Comparison of ENCODE assay signal across 8 cellular contexts in the genomic region with DNA sequence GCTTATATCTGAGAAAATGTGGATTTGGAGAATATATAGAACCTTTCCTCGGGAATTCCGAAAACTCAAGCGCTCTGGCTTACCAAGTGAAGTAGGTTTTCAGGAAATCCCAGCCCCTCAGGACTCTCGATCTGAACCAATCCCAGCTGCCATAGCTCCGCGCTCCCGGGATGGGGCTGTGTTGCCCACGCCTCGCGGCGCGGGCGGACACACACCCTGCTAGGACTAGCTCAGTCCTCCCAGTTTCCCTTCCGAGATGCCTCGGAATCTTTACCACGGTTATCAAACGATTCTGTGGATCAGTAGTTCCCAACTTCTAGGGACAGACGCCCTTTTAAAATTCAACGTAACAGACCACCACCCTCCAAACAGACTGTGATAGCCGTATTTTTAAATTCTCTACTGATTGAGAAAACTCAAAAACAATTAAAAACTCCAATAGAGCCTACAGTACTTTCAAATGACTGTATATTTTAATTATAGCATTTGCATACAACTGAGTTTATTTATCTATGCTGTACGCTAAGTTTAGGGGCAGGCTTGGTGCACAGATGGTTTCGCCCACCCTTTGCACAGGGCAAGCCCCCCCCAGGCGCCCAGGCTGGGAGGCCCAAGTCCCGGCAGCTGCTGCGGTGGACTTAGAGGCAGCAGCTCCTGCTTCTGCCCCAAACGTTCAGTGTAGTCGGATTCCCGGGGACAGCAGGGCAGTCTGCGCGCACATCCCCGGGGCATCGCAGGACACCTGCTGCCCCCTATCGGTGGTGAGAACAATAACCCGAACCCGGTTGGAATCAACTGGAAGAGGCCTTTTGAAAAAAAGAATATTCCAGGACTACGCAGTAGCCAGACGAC. TPM values are rescaled to one million over a fixed set of nuclear protein-coding genes. Genes with fewer than 3 reads are reported as not detected.
DNase-seq lines count a peak whose midpoint lies in the region; ATAC-seq, FAIRE-seq and TF ChIP-seq lines count a peak whose summit lies in the region.

No MANE protein-coding gene starts in this region.

- in situ Hi-C loops in K562 (cut with MboI): no loop called here

- no peak overlapping the region for H3K4me2 ChIP-seq in K562 (ENCODE audit: insufficient read depth, low read length)

- peak overlapping the region; percentile 81 for H3K4me3 Mint-ChIP-seq in T-helper 2 cell treated with Interferon-gamma antibody and Interleukin-4, amounts not matched to agents 5 μg/mL and 100 μg/mL, for 36 hours

- peaks cover 5% of the 10 kb centered on the region; the same call in 1 of the 2 replicates for H3K4me1 ChIP-seq in HEK293 (ENCODE audit: control insufficient read depth, insufficient read depth, low read length)
- peaks cover 0 to 16% of the 10 kb centered on the region in 2 experiments; a peak in 2 of 5 replicates for H3K4me1 ChIP-seq in K562 (replicated peaks in 1 of 2; ENCODE audit: control insufficient read depth in 2 of 2, insufficient read depth in 2 of 2, low read length in 2 of 2)

- 0 out of 2 replicates have a peak overlapping the region, but pooled peaks have one; percentile 3 for H2AFZ ChIP-seq in K562 (ENCODE audit: low read depth, low read length)

- H3K9me1 ChIP-seq in K562 (ENCODE audit: control insufficient read depth, insufficient read depth, low read length): no peaks in the 10 kb centered on the region

- POLR2A ChIA-PET in HEK293 (lab: Yijun Ruan, JAX) (interaction anchor here (1.3 to 1.5 kb wide), 3 partner anchors 8 to 157 kb away, joined by 4 to 10 read pairs (median 9); no protein-coding TSS in a partner anchor), K562 (lab: Yijun Ruan, JAX) (no interaction called here)

- peaks cover 61% of the 10 kb centered on the region for H3K27me3 Mint-ChIP-seq in T-helper 2 cell treated with Interferon-gamma antibody and Interleukin-4, amounts not matched to agents 5 μg/mL and 100 μg/mL, for 36 hours (ENCODE audit: low read depth)

- H3K9me3 ChIP-seq in HEK293 (ENCODE audit: control insufficient read depth, insufficient read depth, low read depth, low read length) (no peaks in the 10 kb centered on the region), K562 (replicated peaks; ENCODE audit: control insufficient read depth, insufficient read depth, low read depth, low read length) (no peaks in the 10 kb centered on the region)

- ATAC-seq in K562: peak; percentile 89

- no peak overlapping the region; a peak in 1 of 4 replicates for H3K9ac ChIP-seq in K562 (ENCODE audit: insufficient read depth in 1 of 2, low read depth in 2 of 2, low read length in 2 of 2)

- WGBS in K562 (ENCODE audit: insufficient coverage, low coverage, missing lambda C conversion rate): 31% methylated on average over 22 of the region's 37 CpGs

- peak; percentile 58 for FAIRE-seq in K562 (lab: Jason Lieb, UNC)

- peak; percentile 20 to 62; a peak in 3 of 4 replicates for TF ChIP-seq RAD21 in K562 (CRISPR knock-in tag; conservative IDR thresholded peaks at IDR 0.05 in 1 of 2, IDR thresholded peaks at IDR 0.05 in 1 of 2)

- intact Hi-C loops in K562 (cut with micrococcal nuclease): loop anchor here (5.0 kb wide), 1 partner anchor 93 kb away; a partner anchor contains a TSS

- TF ChIP-seq CTCF in GM12873 (IDR thresholded peaks at IDR 0.05; ENCODE audit: insufficient read depth, low read depth, low read length, missing control alignments) (peak; percentile 84), HEK293 (tag by site-specific recombination; IDR thresholded peaks at IDR 0.05) (peak; percentile 61), K562 (IDR thresholded peaks at IDR 0.05 in 2 of 3, conservative IDR thresholded peaks at IDR 0.05 in 1 of 3; ENCODE audit: insufficient read depth in 2 of 3, low read depth in 1 of 3, low read length in 3 of 3) (peak; percentile 57 to 68 (median 64)), retinal pigment epithelial cell (conservative IDR thresholded peaks at IDR 0.05; ENCODE audit: low read depth, low read length) (peak; percentile 87)

- H3K4me1 Mint-ChIP-seq in T-helper 2 cell treated with Interferon-gamma antibody and Interleukin-4, amounts not matched to agents 5 μg/mL and 100 μg/mL, for 36 hours (ENCODE audit: low read depth): peaks cover 18% of the 10 kb centered on the region

- H3K36me3 ChIP-seq in HEK293 (ENCODE audit: control insufficient read depth in 2 of 2, insufficient read depth in 1 of 2, low read length in 2 of 2) (no peaks in the 10 kb centered on the region), K562 (ENCODE audit: control insufficient read depth, insufficient read depth, low read length) (no peaks in the 10 kb centered on the region)

- no peak for TF ChIP-seq POLR2A in K562 (conservative IDR thresholded peaks at IDR 0.05)

- H3K27ac ChIP-seq in HEK293 (ENCODE audit: extremely low read depth, low read depth, low read length): peak overlapping the region; percentile 60; the same call in 1 of the 2 replicates
- H3K27ac ChIP-seq in K562 (ENCODE audit: extremely low read depth, low read depth, low read length): no peak overlapping the region

- H3K27ac Mint-ChIP-seq in T-helper 2 cell treated with Interferon-gamma antibody and Interleukin-4, amounts not matched to agents 5 μg/mL and 100 μg/mL, for 36 hours: no peak overlapping the region

- H3K27me3 ChIP-seq in K562 (ENCODE audit: control insufficient read depth in 2 of 2, insufficient read depth in 2 of 2, low read length in 2 of 2): no peaks in the 10 kb centered on the region

- no peaks in the 10 kb centered on the region for H3K9me3 Mint-ChIP-seq in T-helper 2 cell treated with Interferon-gamma antibody and Interleukin-4, amounts not matched to agents 5 μg/mL and 100 μg/mL, for 36 hours

- peak; percentile 85 for DNase-seq in M059J (ENCODE audit: low read depth)
- DNase-seq in T-helper 2 cell treated with Interferon-gamma antibody and Interleukin-4, amounts not matched to agents 5 μg/mL and 100 μg/mL, for 36 hours (ENCODE audit: low spot score): peak; percentile 51
- peak; percentile 58 to 65 (median 61) for DNase-seq in K562 (ENCODE audit: extremely low read depth in 1 of 4, low spot score in 3 of 4)
- peak; percentile 16 to 88 (median 69) for DNase-seq in hypothalamus (lab: John Stamatoyannopoulos, UW)
- DNase-seq in retinal pigment epithelial cell (ENCODE audit: low read depth): no peak
- DNase-seq in DMS79 treated with DMSO at 0.1 percent for 48 hours (lab: John Stamatoyannopoulos, UW): no peak

- no peaks in the 10 kb centered on the region for H4K20me1 ChIP-seq in K562 (replicated peaks; ENCODE audit: control insufficient read depth, insufficient read depth, low read length)

- BruUV-seq in K562 (replicated peaks; lab: Mats Ljungman, UMichigan): no TSS peak

- H3K36me3 Mint-ChIP-seq in T-helper 2 cell treated with Interferon-gamma antibody and Interleukin-4, amounts not matched to agents 5 μg/mL and 100 μg/mL, for 36 hours (ENCODE audit: low read depth): no peaks in the 10 kb centered on the region

- CTCF ChIA-PET in HEK293 (lab: Yijun Ruan, JAX): interaction anchor here (0.6 to 1.7 kb wide), 41 partner anchors 8 to 1186 kb away, joined by 3 to 16 read pairs (median 4); no protein-coding TSS in a partner anchor
- CTCF ChIA-PET in K562 (lab: Yijun Ruan, JAX; ENCODE audit: low intra/inter-chr PET ratio): no interaction called here

- H3K79me2 ChIP-seq in K562 (ENCODE audit: control insufficient read depth, insufficient read depth, low read length): no peaks in the 10 kb centered on the region

- H3K4me3 ChIP-seq in HEK293 (ENCODE audit: low read depth, low read length): peak overlapping the region; percentile 44
- no peak overlapping the region for H3K4me3 ChIP-seq in K562
- H3K4me3 ChIP-seq in retinal pigment epithelial cell (ENCODE audit: low read length): peak overlapping the region; percentile 59

- TF ChIP-seq EP300 in K562 (IDR thresholded peaks at IDR 0.05; ENCODE audit: low read length): no peak

TF ChIP-seq in K562, 482 proteins besides CTCF, POLR2A, EP300 and RAD21:
- TF ChIP-seq SIRT6 (IDR thresholded peaks at IDR 0.05; ENCODE audit: low read depth, low read length) (no peak), NRF1 (conservative IDR thresholded peaks at IDR 0.05 in 1 of 2, IDR thresholded peaks at IDR 0.05 in 1 of 2) (peak; percentile 62 to 67), ZNF778 (CRISPR knock-in tag; IDR thresholded peaks at IDR 0.05) (no peak), JUN (IDR thresholded peaks at IDR 0.05; ENCODE audit: borderline replicate concordance, low read depth, low read length) (no peak), JUN (CRISPR knock-in tag; IDR thresholded peaks at IDR 0.05; ENCODE audit: borderline replicate concordance) (no peak), NEUROD1 (IDR thresholded peaks at IDR 0.05; ENCODE audit: borderline replicate concordance, low read depth, low read length, partially characterized antibody) (no peak), ZBED1 (IDR thresholded peaks at IDR 0.05) (no peak)

RNA-seq across cellular contexts. Expression of a gene that starts 52.3 kb away (rescaled TPM):
- not detected in 2 replicates for total RNA-seq in M059J (2014; rRNA removed; shearing (Covaris generic))
- not detected in 2 replicates for total RNA-seq in K562 (2011; cell fraction: chromatin; rRNA removed; ENCODE audit: low replicate concordance)
- total RNA-seq in K562 (2011; cell fraction: nucleolus; rRNA removed): not detected in 2 replicates
- not detected in 2 replicates for total RNA-seq in K562 (2011; cell fraction: nucleoplasm; rRNA removed)
- total RNA-seq in K562 (2014; rRNA removed): not detected in 2 replicates
- not detected in 2 replicates for total RNA-seq in K562 (2014; rRNA removed; fragmentation: Illumina TruSeq; extraction: Trizol)
- total RNA-seq in K562 (2015; rRNA removed; fragmentation: Illumina TruSeq; extraction: Trizol): not detected in 2 replicates
- total RNA-seq in K562 (2021): not detected in 2 replicates
- polyA plus RNA-seq in K562 (2011; rRNA removed): not detected in 2 replicates
- polyA plus RNA-seq in K562 (2011; cell fraction: cytosol; rRNA removed): not detected in 2 replicates
- polyA plus RNA-seq in K562 (2011; cell fraction: nucleus; rRNA removed): not detected in 2 replicates
- not detected in 2 replicates for polyA plus RNA-seq in K562 (2012)
- polyA plus RNA-seq in K562 (2014; fragmentation: Illumina TruSeq; extraction: Trizol): not detected in 2 replicates
- polyA plus RNA-seq in K562 (2014; fragmentation: Nextera tagmentation; extraction: Ambion mirVana): not detected
- not detected in 2 replicates for polyA plus RNA-seq in K562 (2014; rRNA removed)
- polyA minus RNA-seq in K562 (2011; rRNA and poly(A)+ RNA removed): not detected in 2 replicates
- polyA minus RNA-seq in K562 (2011; cell fraction: cytosol; rRNA and poly(A)+ RNA removed): not detected in 2 replicates
- not detected in 2 replicates for polyA minus RNA-seq in K562 (2011; cell fraction: nucleus; rRNA and poly(A)+ RNA removed)

Comparison
In these comparisons a context has a peak if more than half of its experiments do, and no peak if none do; other contexts are left out.
1. DNase-seq: peak in M059J (single experiment), T-helper 2 cell treated with Interferon-gamma antibody and Interleukin-4, amounts not matched to agents 5 μg/mL and 100 μg/mL, for 36 hours (single experiment), K562 (4 of 4) and hypothalamus (51 of 51); none in retinal pigment epithelial cell (single experiment) and DMS79 treated with DMSO at 0.1 percent for 48 hours (single experiment).
2. Peak in every context shown above with its lines, with median percentiles within 50 percentile points of each other: CTCF ChIP-seq.